In the genomic region with DNA sequence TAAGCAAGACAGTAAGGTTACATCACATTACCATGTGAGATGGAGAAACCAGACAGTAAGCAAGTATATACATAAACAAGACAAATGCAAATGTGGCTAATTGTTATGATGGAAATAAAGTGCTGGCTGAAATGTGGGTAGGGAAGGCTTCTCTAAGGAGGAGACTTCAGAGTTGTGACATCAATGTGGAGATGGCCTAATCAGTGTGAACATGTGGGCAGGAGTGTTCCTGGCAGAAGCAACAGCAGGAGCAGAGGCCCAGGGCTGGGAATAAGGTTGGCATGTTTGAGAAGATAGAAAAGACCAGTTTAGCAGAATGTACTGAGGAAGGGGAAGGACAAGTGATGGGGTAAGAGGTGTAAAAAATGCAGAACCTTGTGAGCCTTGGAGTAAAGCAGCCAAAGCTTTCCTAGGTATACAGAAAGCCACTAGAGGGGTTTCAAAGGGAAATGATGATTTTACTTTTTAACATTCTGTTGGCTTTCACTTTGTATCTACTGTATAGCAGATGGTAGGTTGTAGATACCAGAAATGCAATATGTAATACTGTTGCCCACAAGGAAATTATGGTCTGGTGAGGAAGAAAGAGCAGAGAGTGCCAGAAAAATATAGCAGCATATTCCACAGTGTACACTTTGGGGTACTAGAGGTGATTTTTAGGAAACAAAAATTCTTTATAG, we compare ENCODE assay signal across 1 cellular context.
TF ChIP-seq lines count a peak whose summit lies in the region.

No MANE protein-coding gene starts in this region.

TF ChIP-seq in SK-N-SH treated with all-trans-retinoic acid at 6 μM for 48 hours, 23 proteins besides CTCF, POLR2A, EP300 and RAD21 (continued from another document):
- TF ChIP-seq, protein P1, sequence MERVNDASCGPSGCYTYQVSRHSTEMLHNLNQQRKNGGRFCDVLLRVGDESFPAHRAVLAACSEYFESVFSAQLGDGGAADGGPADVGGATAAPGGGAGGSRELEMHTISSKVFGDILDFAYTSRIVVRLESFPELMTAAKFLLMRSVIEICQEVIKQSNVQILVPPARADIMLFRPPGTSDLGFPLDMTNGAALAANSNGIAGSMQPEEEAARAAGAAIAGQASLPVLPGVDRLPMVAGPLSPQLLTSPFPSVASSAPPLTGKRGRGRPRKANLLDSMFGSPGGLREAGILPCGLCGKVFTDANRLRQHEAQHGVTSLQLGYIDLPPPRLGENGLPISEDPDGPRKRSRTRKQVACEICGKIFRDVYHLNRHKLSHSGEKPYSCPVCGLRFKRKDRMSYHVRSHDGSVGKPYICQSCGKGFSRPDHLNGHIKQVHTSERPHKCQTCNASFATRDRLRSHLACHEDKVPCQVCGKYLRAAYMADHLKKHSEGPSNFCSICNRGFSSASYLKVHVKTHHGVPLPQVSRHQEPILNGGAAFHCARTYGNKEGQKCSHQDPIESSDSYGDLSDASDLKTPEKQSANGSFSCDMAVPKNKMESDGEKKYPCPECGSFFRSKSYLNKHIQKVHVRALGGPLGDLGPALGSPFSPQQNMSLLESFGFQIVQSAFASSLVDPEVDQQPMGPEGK (CRISPR knock-in tag; IDR thresholded peaks at IDR 0.05; ENCODE audit: borderline replicate concordance), result no peak
- no peak for TF ChIP-seq RARB (CRISPR knock-in tag; IDR thresholded peaks at IDR 0.05)
